23 cellular contexts compared by ENCODE assay signal in the genomic region with DNA sequence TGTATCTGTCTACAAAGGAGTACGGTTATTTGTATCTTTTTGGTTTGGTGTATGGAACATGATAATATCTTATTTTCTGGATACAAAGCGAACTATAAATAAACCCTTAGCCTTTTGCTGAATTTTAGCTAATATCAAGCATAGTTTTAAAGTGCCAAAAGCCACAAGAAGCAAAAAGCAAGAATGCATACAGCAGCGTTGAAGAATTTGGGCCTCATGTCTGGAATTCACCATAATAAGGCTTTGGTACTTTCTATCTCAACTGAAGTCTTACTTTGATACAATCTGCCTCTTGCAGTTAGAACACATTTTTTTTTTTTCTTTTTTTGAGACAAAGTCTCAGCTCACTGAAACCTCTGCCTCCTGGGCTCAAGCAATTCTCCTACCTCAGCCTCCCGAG.
"Had no signal": no experiment of that assay in that cellular context is flagged by ENCODE, and none has a peak within 500 bp of the region (broad histone marks: within the 10 kb centered on the region; RNA-seq: fewer than 3 reads in every experiment).

No MANE protein-coding gene starts in this region.

- H3K27me3 Mint-ChIP-seq: natural killer cell treated with Interleukin-12 subunit alpha and Interleukin-12 subunit beta and Interleukin-15 and Interleukin-18, amount 100 ng/mL, for 72 hours; progenitor cell of endocrine pancreas; stimulated activated memory B cell treated with anti-CD40 and anti-IgM and Interleukin-4, amounts not matched to agents 10 μg/mL and 1 μg/mL and 100 μg/mL, for 72 hours; stimulated activated naive CD8-positive, alpha-beta T cell treated with anti-CD3 and anti-CD28 coated beads, Interleukin-15, Interleukin-2, amounts not matched to agents 100 ng/mL and 50 ng/mL, for 24 hours had no signal

- H3K27ac ChIP-seq: colonic mucosa, gastroesophageal sphincter, pancreas had no signal

- H3K4me3 ChIP-seq: colonic mucosa, gastroesophageal sphincter, lung, pancreas had no signal

- H3K9me3 ChIP-seq: colonic mucosa, gastroesophageal sphincter, pancreas had no signal

- ATAC-seq: gastroesophageal sphincter; left cardiac atrium; left ventricle myocardium superior; natural killer cell treated with Interleukin-12 subunit alpha and Interleukin-12 subunit beta and Interleukin-15 and Interleukin-18, amount 100 ng/mL, for 72 hours; pancreas; right cardiac atrium; stimulated activated memory B cell treated with anti-CD40 and anti-IgM and Interleukin-4, amounts not matched to agents 10 μg/mL and 1 μg/mL and 100 μg/mL, for 72 hours had no signal

- DNase-seq: colonic mucosa; effector CD4-positive, alpha-beta T cell; endodermal cell; erythroblast; foreskin fibroblast; glutamatergic neuron; immature natural killer cell; kidney; left cardiac atrium; left ventricle myocardium superior; mesenchymal stem cell; midbrain; occipital lobe; pancreas; right cardiac atrium; stimulated activated CD4-positive, alpha-beta T cell treated with anti-CD3 and anti-CD28 coated beads, Interleukin-4, amount 100 ng/mL, for 24 hours; trophoblast cell had no signal

- H3K4me1 Mint-ChIP-seq: endodermal cell; immature natural killer cell; stimulated activated memory B cell treated with anti-CD40 and anti-IgM and Interleukin-4, amounts not matched to agents 10 μg/mL and 1 μg/mL and 100 μg/mL, for 72 hours had no signal

- H3K4me1 ChIP-seq: colonic mucosa, gastroesophageal sphincter, pancreas had no signal

- H3K4me3 Mint-ChIP-seq: endodermal cell; immature natural killer cell; natural killer cell treated with Interleukin-12 subunit alpha and Interleukin-12 subunit beta and Interleukin-15 and Interleukin-18, amount 100 ng/mL, for 72 hours; stimulated activated memory B cell treated with anti-CD40 and anti-IgM and Interleukin-4, amounts not matched to agents 10 μg/mL and 1 μg/mL and 100 μg/mL, for 72 hours; stimulated activated naive CD8-positive, alpha-beta T cell treated with anti-CD3 and anti-CD28 coated beads, Interleukin-15, Interleukin-2, amounts not matched to agents 100 ng/mL and 50 ng/mL, for 24 hours had no signal

- H3K27ac Mint-ChIP-seq: endodermal cell; immature natural killer cell; natural killer cell treated with Interleukin-12 subunit alpha and Interleukin-12 subunit beta and Interleukin-15 and Interleukin-18, amount 100 ng/mL, for 72 hours; progenitor cell of endocrine pancreas; stimulated activated memory B cell treated with anti-CD40 and anti-IgM and Interleukin-4, amounts not matched to agents 10 μg/mL and 1 μg/mL and 100 μg/mL, for 72 hours; stimulated activated naive CD8-positive, alpha-beta T cell treated with anti-CD3 and anti-CD28 coated beads, Interleukin-15, Interleukin-2, amounts not matched to agents 100 ng/mL and 50 ng/mL, for 24 hours had no signal

- H3K36me3 Mint-ChIP-seq: immature natural killer cell; natural killer cell treated with Interleukin-12 subunit alpha and Interleukin-12 subunit beta and Interleukin-15 and Interleukin-18, amount 100 ng/mL, for 72 hours; stimulated activated memory B cell treated with anti-CD40 and anti-IgM and Interleukin-4, amounts not matched to agents 10 μg/mL and 1 μg/mL and 100 μg/mL, for 72 hours had no signal

- H3K9me3 Mint-ChIP-seq: endodermal cell; natural killer cell treated with Interleukin-12 subunit alpha and Interleukin-12 subunit beta and Interleukin-15 and Interleukin-18, amount 100 ng/mL, for 72 hours; stimulated activated memory B cell treated with anti-CD40 and anti-IgM and Interleukin-4, amounts not matched to agents 10 μg/mL and 1 μg/mL and 100 μg/mL, for 72 hours; stimulated activated naive CD8-positive, alpha-beta T cell treated with anti-CD3 and anti-CD28 coated beads, Interleukin-15, Interleukin-2, amounts not matched to agents 100 ng/mL and 50 ng/mL, for 24 hours had no signal

- H3K36me3 ChIP-seq: colonic mucosa, gastroesophageal sphincter, pancreas had no signal

- H3K27me3 ChIP-seq: colonic mucosa, gastroesophageal sphincter, pancreas had no signal
